Comparison of ENCODE assay signal across 9 cellular contexts in the genomic region with DNA sequence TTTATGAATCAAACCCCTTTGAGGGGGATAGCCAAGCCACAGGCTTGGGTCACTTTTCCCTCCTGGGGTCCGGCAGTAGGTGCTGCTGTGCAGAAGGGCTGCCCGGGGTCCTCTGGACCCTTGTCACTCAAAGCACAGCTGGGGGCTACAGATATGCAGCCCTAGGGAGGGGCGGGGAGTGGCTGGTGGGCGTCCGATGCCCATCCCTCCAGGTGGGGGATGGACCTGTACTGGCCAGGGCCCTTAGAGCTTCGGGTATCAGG. TPM values are rescaled to one million over a fixed set of nuclear protein-coding genes. Genes with fewer than 3 reads are reported as not detected.
DNase-seq lines count a peak whose midpoint lies in the region; ATAC-seq and TF ChIP-seq lines count a peak whose summit lies in the region.
"Had no signal": no experiment of that assay in that cellular context is flagged by ENCODE, and none has a peak within 500 bp of the region (broad histone marks: within the 10 kb centered on the region; RNA-seq: fewer than 3 reads in every experiment).

No MANE protein-coding gene starts in this region.

- H3K36me3 ChIP-seq in Karpas-422 (ENCODE audit: insufficient read depth, low read length) (peaks cover 4% of the 10 kb centered on the region; the same call in 1 of the 2 replicates), duodenal mucosa (ENCODE audit: control insufficient read depth in 1 of 2, insufficient read depth in 2 of 2, low read length in 2 of 2) (peaks cover 3 to 5% of the 10 kb centered on the region in 2 donors)

- H3K27ac ChIP-seq in AG04450 (ENCODE audit: low read depth, low read length), result peak overlapping the region; percentile 96
- H3K27ac ChIP-seq in Karpas-422 (ENCODE audit: low read length), result no peak overlapping the region
- peak overlapping the region; percentile 56 for H3K27ac ChIP-seq in duodenal mucosa (ENCODE audit: low read depth, low read length)

- H3K27me3 ChIP-seq in AG04450 (ENCODE audit: control insufficient read depth, insufficient read depth, low read length) (no peaks in the 10 kb centered on the region), Karpas-422 (ENCODE audit: low read length) (no peaks in the 10 kb centered on the region; the same call in 1 of the 2 replicates), duodenal mucosa (ENCODE audit: control insufficient read depth in 1 of 2, insufficient read depth in 2 of 2, low read length in 2 of 2) (no peaks in the 10 kb centered on the region)

- peak overlapping the region; percentile 80 for H3K4me2 ChIP-seq in Karpas-422 (ENCODE audit: low read depth, low read length, poor library complexity, severe bottlenecking)

- H3K4me1 ChIP-seq in Karpas-422 (ENCODE audit: low read length) (peaks cover 31% of the 10 kb centered on the region), duodenal mucosa (ENCODE audit: control insufficient read depth in 1 of 2, insufficient read depth in 2 of 2, low read length in 2 of 2) (peaks cover 11 to 16% of the 10 kb centered on the region in 2 donors)

- H3K9me3 ChIP-seq in AG04450 (ENCODE audit: control insufficient read depth, insufficient read depth, low read length), result no peaks in the 10 kb centered on the region; the same call in 1 of the 2 replicates
- no peaks in the 10 kb centered on the region for H3K9me3 ChIP-seq in Karpas-422 (ENCODE audit: low read length)
- H3K9me3 ChIP-seq in duodenal mucosa (ENCODE audit: control insufficient read depth in 1 of 2, low read length in 2 of 2), result no peaks in the 10 kb centered on the region

- H4K20me1 ChIP-seq in Karpas-422 (ENCODE audit: insufficient read depth, low read depth, low read length), result peaks cover 43% of the 10 kb centered on the region

- no peak overlapping the region for H3K27ac Mint-ChIP-seq in natural killer cell treated with Interleukin-12 subunit alpha and Interleukin-12 subunit beta and Interleukin-15 and Interleukin-18, amount 100 ng/mL, for 72 hours

- H3K4me3 ChIP-seq in AG04450 (ENCODE audit: low read depth, low read length), result peak overlapping the region; percentile 97
- H3K4me3 ChIP-seq in Karpas-422 (ENCODE audit: low read length), result peak overlapping the region; percentile 69
- H3K4me3 ChIP-seq in duodenal mucosa (ENCODE audit: low read depth in 1 of 2, low read length in 2 of 2), result peak overlapping the region; percentile 61 to 67

- peak overlapping the region; percentile 58 for H3K4me3 Mint-ChIP-seq in natural killer cell treated with Interleukin-12 subunit alpha and Interleukin-12 subunit beta and Interleukin-15 and Interleukin-18, amount 100 ng/mL, for 72 hours

- DNase-seq in AG04450 (ENCODE audit: low read depth, low spot score) (no peak), Karpas-422 (no peak), cerebellar cortex (ENCODE audit: low spot score) (no peak), SK-N-DZ (ENCODE audit: low spot score) (no peak)
- DNase-seq in natural killer cell treated with Interleukin-12 subunit alpha and Interleukin-12 subunit beta and Interleukin-15 and Interleukin-18, amount 100 ng/mL, for 72 hours (ENCODE audit: low spot score), result no peak

- H3K9me2 ChIP-seq in Karpas-422 (replicated peaks; ENCODE audit: insufficient read depth, low read length), result no peaks in the 10 kb centered on the region

- H3K9me3 Mint-ChIP-seq in natural killer cell treated with Interleukin-12 subunit alpha and Interleukin-12 subunit beta and Interleukin-15 and Interleukin-18, amount 100 ng/mL, for 72 hours, result no peaks in the 10 kb centered on the region
- H3K9me3 Mint-ChIP-seq: activated naive CD4-positive, alpha-beta T cell treated with anti-CD3 and anti-CD28 coated beads, Interleukin-2, amount 50 U/mL, for 72 hours had no signal

- no peak overlapping the region for H2AFZ ChIP-seq in Karpas-422 (ENCODE audit: low read length)

- no peak for TF ChIP-seq CTCF in AG04450 (IDR thresholded peaks at IDR 0.05; ENCODE audit: low read depth, low read length)

- no peaks in the 10 kb centered on the region for H3K36me3 Mint-ChIP-seq in natural killer cell treated with Interleukin-12 subunit alpha and Interleukin-12 subunit beta and Interleukin-15 and Interleukin-18, amount 100 ng/mL, for 72 hours
- H3K36me3 Mint-ChIP-seq: activated naive CD4-positive, alpha-beta T cell treated with anti-CD3 and anti-CD28 coated beads, Interleukin-2, amount 50 U/mL, for 72 hours had no signal

- H3K79me2 ChIP-seq in Karpas-422 (ENCODE audit: low read length), result no peaks in the 10 kb centered on the region

- CTCF ChIA-PET in AG04450 (lab: Charles Lee), result interaction anchor here (9.1 kb wide), 1 partner anchor 31 kb away, joined by 55 read pairs; no protein-coding TSS in a partner anchor

- H3K27me3 Mint-ChIP-seq in natural killer cell treated with Interleukin-12 subunit alpha and Interleukin-12 subunit beta and Interleukin-15 and Interleukin-18, amount 100 ng/mL, for 72 hours, result no peaks in the 10 kb centered on the region

- H3K9ac ChIP-seq in Karpas-422 (ENCODE audit: low read length), result peak overlapping the region; percentile 74
- H3K9ac ChIP-seq in duodenal mucosa (ENCODE audit: low read depth in 1 of 2, low read length in 2 of 2), result peak overlapping the region; percentile 38 to 51

- peaks cover 0 to 5% of the 10 kb centered on the region in 2 donors for H3K4me1 Mint-ChIP-seq in natural killer cell treated with Interleukin-12 subunit alpha and Interleukin-12 subunit beta and Interleukin-15 and Interleukin-18, amount 100 ng/mL, for 72 hours (ENCODE audit: low read depth in 2 of 2)

- peak; percentile 4 to 7 for ATAC-seq in natural killer cell treated with Interleukin-12 subunit alpha and Interleukin-12 subunit beta and Interleukin-15 and Interleukin-18, amount 100 ng/mL, for 72 hours
- no peak for ATAC-seq in HG03432 (IDR thresholded peaks at IDR 0.05; ENCODE audit: unreplicated experiment)
- no peak for ATAC-seq in GM18502 (IDR thresholded peaks at IDR 0.05; ENCODE audit: poor library complexity, unreplicated experiment)

- POLR2A ChIA-PET in AG04450 (lab: Yijun Ruan, JAX), result interaction anchor here (0.7 to 2.5 kb wide), 4 partner anchors 14 to 39 kb away, joined by 3 to 24 read pairs (median 6); a partner anchor contains a TSS

RNA-seq across cellular contexts. Expression of a gene that starts 0.6 kb away (rescaled TPM):
- 19.1 and 27.8 TPM in 2 replicates for polyA plus RNA-seq in AG04450 (2011; rRNA removed)
- 11.2 and 13.0 TPM in 2 replicates for polyA minus RNA-seq in AG04450 (2011; rRNA and poly(A)+ RNA removed)
- total RNA-seq in Karpas-422 (2014; rRNA removed; shearing (Covaris generic); ENCODE audit: low replicate concordance), result 4.1 and 8.9 TPM in 2 replicates
- total RNA-seq in natural killer cell treated with Interleukin-12 subunit alpha and Interleukin-12 subunit beta and Interleukin-15 and Interleukin-18, amount 100 ng/mL, for 72 hours, result under 1 TPM in 1 of 2 donors, not detected in 1; 0.33 TPM
- 7.4 and 7.9 TPM in 2 replicates for polyA plus RNA-seq in SK-N-DZ (2014; cell fraction: cytosol; rRNA removed)
- polyA plus RNA-seq in SK-N-DZ (2014; cell fraction: nucleus; rRNA removed), result 3.4 and 4.9 TPM in 2 replicates
- total RNA-seq: activated naive CD4-positive, alpha-beta T cell treated with anti-CD3 and anti-CD28 coated beads, Interleukin-2, amount 50 U/mL, for 72 hours had no signal

RNA-seq across cellular contexts. Expression of a gene that starts 21.1 kb away (rescaled TPM):
- 18.4 and 23.8 TPM in 2 replicates for polyA plus RNA-seq in AG04450 (2011; rRNA removed)
- polyA minus RNA-seq in AG04450 (2011; rRNA and poly(A)+ RNA removed), result 5.6 and 8.6 TPM in 2 replicates
- 65.6 and 126 TPM in 2 replicates for total RNA-seq in Karpas-422 (2014; rRNA removed; shearing (Covaris generic); ENCODE audit: low replicate concordance)
- 100 to 1,000 TPM in 1 of 2 donors, 10 to 100 TPM in 1; 59.0 to 114 TPM for total RNA-seq in natural killer cell treated with Interleukin-12 subunit alpha and Interleukin-12 subunit beta and Interleukin-15 and Interleukin-18, amount 100 ng/mL, for 72 hours
- 187 and 191 TPM in 2 replicates for polyA plus RNA-seq in SK-N-DZ (2014; cell fraction: cytosol; rRNA removed)
- polyA plus RNA-seq in SK-N-DZ (2014; cell fraction: nucleus; rRNA removed), result 181 and 215 TPM in 2 replicates

RNA-seq across cellular contexts. Expression of a gene that starts 44.1 kb away (rescaled TPM):
- 7.0 TPM in 2 replicates for polyA plus RNA-seq in AG04450 (2011; rRNA removed)
- polyA minus RNA-seq in AG04450 (2011; rRNA and poly(A)+ RNA removed), result 14.9 and 17.5 TPM in 2 replicates
- total RNA-seq in Karpas-422 (2014; rRNA removed; shearing (Covaris generic); ENCODE audit: low replicate concordance), result 46.2 and 84.9 TPM in 2 replicates
- total RNA-seq in natural killer cell treated with Interleukin-12 subunit alpha and Interleukin-12 subunit beta and Interleukin-15 and Interleukin-18, amount 100 ng/mL, for 72 hours, result 100 to 1,000 TPM; 140 to 166 TPM
- polyA plus RNA-seq in SK-N-DZ (2014; cell fraction: cytosol; rRNA removed), result 39.0 and 46.4 TPM in 2 replicates
- 187 and 190 TPM in 2 replicates for polyA plus RNA-seq in SK-N-DZ (2014; cell fraction: nucleus; rRNA removed)

RNA-seq across cellular contexts. Expression of a gene that starts 53.4 kb away (rescaled TPM):
- polyA plus RNA-seq in AG04450 (2011; rRNA removed), result 32.1 and 32.8 TPM in 2 replicates
- 30.9 and 31.1 TPM in 2 replicates for polyA minus RNA-seq in AG04450 (2011; rRNA and poly(A)+ RNA removed)
- 56.5 and 74.7 TPM in 2 replicates for total RNA-seq in Karpas-422 (2014; rRNA removed; shearing (Covaris generic); ENCODE audit: low replicate concordance)
- 10 to 100 TPM; 55.0 to 99.8 TPM for total RNA-seq in natural killer cell treated with Interleukin-12 subunit alpha and Interleukin-12 subunit beta and Interleukin-15 and Interleukin-18, amount 100 ng/mL, for 72 hours
- 83.8 and 85.3 TPM in 2 replicates for polyA plus RNA-seq in SK-N-DZ (2014; cell fraction: cytosol; rRNA removed)
- 87.2 and 90.3 TPM in 2 replicates for polyA plus RNA-seq in SK-N-DZ (2014; cell fraction: nucleus; rRNA removed)

RNA-seq across cellular contexts. Expression of a gene that starts 56.4 kb away (rescaled TPM):
- polyA plus RNA-seq in AG04450 (2011; rRNA removed), result 2.2 and 2.9 TPM in 2 replicates
- polyA minus RNA-seq in AG04450 (2011; rRNA and poly(A)+ RNA removed), result 3.1 and 3.4 TPM in 2 replicates
- total RNA-seq in Karpas-422 (2014; rRNA removed; shearing (Covaris generic); ENCODE audit: low replicate concordance), result 0.07 TPM in 1 of 2 replicates, not detected in the other
- under 1 TPM; 0.31 to 0.43 TPM for total RNA-seq in natural killer cell treated with Interleukin-12 subunit alpha and Interleukin-12 subunit beta and Interleukin-15 and Interleukin-18, amount 100 ng/mL, for 72 hours
- polyA plus RNA-seq in SK-N-DZ (2014; cell fraction: cytosol; rRNA removed), result 4.4 and 4.5 TPM in 2 replicates
- polyA plus RNA-seq in SK-N-DZ (2014; cell fraction: nucleus; rRNA removed), result 2.7 and 7.0 TPM in 2 replicates

Comparison
In these comparisons a context has a peak if more than half of its experiments do, and no peak if none do; other contexts are left out.
1. ATAC-seq: peak in natural killer cell treated with Interleukin-12 subunit alpha and Interleukin-12 subunit beta and Interleukin-15 and Interleukin-18, amount 100 ng/mL, for 72 hours (2 of 2); none in HG03432 (single experiment) and GM18502 (single experiment).
2. Peak in every context shown above with its lines, with median percentiles within 50 percentile points of each other: H3K4me3 ChIP-seq.